In genomic region chr9:5843450-5844249, GRCh38 we compare ENCODE assay signal across 1 cellular context.
TF ChIP-seq lines count a peak whose summit lies in the region.

No MANE protein-coding gene starts in this region.

TF ChIP-seq in HepG2, 621 proteins besides CTCF, POLR2A, EP300 and RAD21 (continued from another document and continues in another):
- TF ChIP-seq ZBED4 (CRISPR knock-in tag; IDR thresholded peaks at IDR 0.05; ENCODE audit: borderline replicate concordance) (no peak), POGK (CRISPR knock-in tag; conservative IDR thresholded peaks at IDR 0.05) (no peak), NR2F6 (IDR thresholded peaks at IDR 0.05) (0 out of 2 replicates have a peak, but pooled peaks have one; percentile 18), NR2F6 (CRISPR knock-in tag; IDR thresholded peaks at IDR 0.05) (0 out of 2 replicates have a peak, but pooled peaks have one; percentile 21), ZNF496 (CRISPR knock-in tag; IDR thresholded peaks at IDR 0.05; ENCODE audit: insufficient replicate concordance) (no peak), PATZ1 (CRISPR knock-in tag; IDR thresholded peaks at IDR 0.05) (peak; percentile 96), RXRA (CRISPR knock-in tag; IDR thresholded peaks at IDR 0.05) (peak; percentile 32; the same call in 1 of the 2 replicates), PREB (CRISPR knock-in tag; IDR thresholded peaks at IDR 0.05) (no peak), KLF13 (CRISPR knock-in tag; IDR thresholded peaks at IDR 0.05) (no peak), ZBTB1 (CRISPR knock-in tag; IDR thresholded peaks at IDR 0.05; ENCODE audit: borderline replicate concordance) (no peak), ZNF879 (CRISPR knock-in tag; IDR thresholded peaks at IDR 0.05) (no peak), PRPF4 (IDR thresholded peaks at IDR 0.05; ENCODE audit: low read depth, low read length, poor library complexity, severe bottlenecking) (no peak), ZNF570 (CRISPR knock-in tag; IDR thresholded peaks at IDR 0.05; ENCODE audit: borderline replicate concordance) (no peak), HDAC2 (CRISPR knock-in tag; IDR thresholded peaks at IDR 0.05) (peak; percentile 71), SP140L (CRISPR knock-in tag; IDR thresholded peaks at IDR 0.05; ENCODE audit: borderline replicate concordance) (no peak), ZFP82 (CRISPR knock-in tag; IDR thresholded peaks at IDR 0.05; ENCODE audit: borderline replicate concordance) (no peak), NFE2 (CRISPR knock-in tag; IDR thresholded peaks at IDR 0.05) (no peak), CHD2 (IDR thresholded peaks at IDR 0.05; ENCODE audit: low read depth, low read length) (no peak), RORA (CRISPR knock-in tag; IDR thresholded peaks at IDR 0.05) (no peak), TCF12 (IDR thresholded peaks at IDR 0.05) (no peak), TCF12 (CRISPR knock-in tag; IDR thresholded peaks at IDR 0.05) (no peak), NR1H2 (CRISPR knock-in tag; IDR thresholded peaks at IDR 0.05; ENCODE audit: borderline replicate concordance, low read depth) (no peak), FOXP1 (IDR thresholded peaks at IDR 0.05) (no peak), FOXP1 (CRISPR knock-in tag; IDR thresholded peaks at IDR 0.05) (peak; percentile 60), SETDB1 (CRISPR knock-in tag; IDR thresholded peaks at IDR 0.05; ENCODE audit: borderline replicate concordance) (no peak), E2F1 (CRISPR knock-in tag; IDR thresholded peaks at IDR 0.05) (no peak), E2F5 (CRISPR knock-in tag; conservative IDR thresholded peaks at IDR 0.05) (no peak), MAX (IDR thresholded peaks at IDR 0.05) (peak; percentile 57), ATRX (CRISPR knock-in tag; IDR thresholded peaks at IDR 0.05; ENCODE audit: borderline replicate concordance) (no peak), YY1 (IDR thresholded peaks at IDR 0.05; ENCODE audit: insufficient read depth, insufficient replicate concordance, low read depth, low read length) (no peak), SIN3A (IDR thresholded peaks at IDR 0.05; ENCODE audit: borderline replicate concordance, low read depth, low read length) (0 out of 2 replicates have a peak, but pooled peaks have one; percentile 44), ZNF274 (CRISPR knock-in tag; IDR thresholded peaks at IDR 0.05) (no peak), RBFOX2 (IDR thresholded peaks at IDR 0.05; ENCODE audit: low read depth, low read length) (0 out of 2 replicates have a peak, but pooled peaks have one; percentile 32), ZNF264 (CRISPR knock-in tag; IDR thresholded peaks at IDR 0.05) (no peak), NFIC (IDR thresholded peaks at IDR 0.05; ENCODE audit: low read length) (peak; percentile 67), ZMAT5 (CRISPR knock-in tag; IDR thresholded peaks at IDR 0.05; ENCODE audit: borderline replicate concordance, low read depth) (no peak), NCOA1 (CRISPR knock-in tag; IDR thresholded peaks at IDR 0.05) (no peak), ZSCAN21 (CRISPR knock-in tag; IDR thresholded peaks at IDR 0.05; ENCODE audit: borderline replicate concordance) (no peak), ZBTB42 (CRISPR knock-in tag; IDR thresholded peaks at IDR 0.05) (no peak), GATAD1 (CRISPR knock-in tag; IDR thresholded peaks at IDR 0.05) (peak; percentile 61; the same call in 1 of the 2 replicates), TBX3 (IDR thresholded peaks at IDR 0.05; ENCODE audit: borderline replicate concordance) (no peak), ZNF430 (CRISPR knock-in tag; IDR thresholded peaks at IDR 0.05) (no peak; the same call in 1 of the 2 replicates), ARID2 (CRISPR knock-in tag; IDR thresholded peaks at IDR 0.05; ENCODE audit: borderline replicate concordance) (no peak), ZNF616 (CRISPR knock-in tag; IDR thresholded peaks at IDR 0.05; ENCODE audit: low read depth) (no peak), ZSCAN22 (CRISPR knock-in tag; IDR thresholded peaks at IDR 0.05) (no peak), ZNF597 (CRISPR knock-in tag; IDR thresholded peaks at IDR 0.05) (no peak), CEBPZ (IDR thresholded peaks at IDR 0.05; ENCODE audit: low read length) (no peak), MTA3 (CRISPR knock-in tag; IDR thresholded peaks at IDR 0.05) (no peak), IRF2 (CRISPR knock-in tag; IDR thresholded peaks at IDR 0.05) (peak; percentile 67; the same call in 1 of the 2 replicates), ATF6 (CRISPR knock-in tag; conservative IDR thresholded peaks at IDR 0.05) (no peak)
